Comparison of ENCODE assay signal across 2 cellular contexts in the genomic region with DNA sequence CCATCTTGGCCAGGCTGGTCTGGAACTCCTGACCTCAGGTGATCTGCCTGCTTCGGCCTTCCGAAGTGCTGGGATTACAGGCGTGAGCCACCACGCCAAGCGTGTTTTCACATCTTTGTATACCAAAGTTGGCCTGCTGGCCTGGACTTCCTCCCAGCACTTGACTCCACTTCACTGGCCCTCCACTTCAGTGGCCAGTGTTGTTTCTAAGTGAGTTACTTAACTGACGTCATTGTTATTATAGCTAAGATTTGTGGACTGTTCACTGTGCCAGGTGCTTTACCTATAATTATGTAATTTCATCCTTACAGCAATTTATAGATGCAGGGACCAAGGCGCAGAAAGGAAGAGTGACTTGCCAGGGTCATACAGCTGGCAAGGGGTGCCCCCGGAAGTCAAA.
TF ChIP-seq lines count a peak whose summit lies in the region.

No MANE protein-coding gene starts in this region.

TF ChIP-seq in IMR-90, 13 proteins besides CTCF, POLR2A, EP300 and RAD21:
- TF ChIP-seq, protein P1, sequence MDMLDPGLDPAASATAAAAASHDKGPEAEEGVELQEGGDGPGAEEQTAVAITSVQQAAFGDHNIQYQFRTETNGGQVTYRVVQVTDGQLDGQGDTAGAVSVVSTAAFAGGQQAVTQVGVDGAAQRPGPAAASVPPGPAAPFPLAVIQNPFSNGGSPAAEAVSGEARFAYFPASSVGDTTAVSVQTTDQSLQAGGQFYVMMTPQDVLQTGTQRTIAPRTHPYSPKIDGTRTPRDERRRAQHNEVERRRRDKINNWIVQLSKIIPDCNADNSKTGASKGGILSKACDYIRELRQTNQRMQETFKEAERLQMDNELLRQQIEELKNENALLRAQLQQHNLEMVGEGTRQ (IDR thresholded peaks at IDR 0.05; ENCODE audit: low read depth, low read length), result no peak
- no peak for TF ChIP-seq SMC3 (IDR thresholded peaks at IDR 0.05; ENCODE audit: low read depth, low read length)
- no peak for TF ChIP-seq RCOR1 (IDR thresholded peaks at IDR 0.05; ENCODE audit: insufficient replicate concordance, low read length)
- TF ChIP-seq RFX5 (IDR thresholded peaks at IDR 0.05; ENCODE audit: low read depth, low read length), result no peak
- TF ChIP-seq MXI1 (IDR thresholded peaks at IDR 0.05; ENCODE audit: borderline replicate concordance, low read depth, low read length), result no peak
- no peak for TF ChIP-seq CHD1 (IDR thresholded peaks at IDR 0.05; ENCODE audit: low read depth, low read length)

TF ChIP-seq in K562, 482 proteins besides CTCF, POLR2A, EP300 and RAD21:
- TF ChIP-seq KLF16 (IDR thresholded peaks at IDR 0.05), result no peak
- TF ChIP-seq TAF7 (tag; IDR thresholded peaks at IDR 0.05), result no peak
- no peak for TF ChIP-seq ZNF354B (CRISPR knock-in tag; IDR thresholded peaks at IDR 0.05)
- no peak for TF ChIP-seq NUFIP1 (IDR thresholded peaks at IDR 0.05; ENCODE audit: partially characterized antibody)
- TF ChIP-seq CC2D1A (IDR thresholded peaks at IDR 0.05), result no peak
- TF ChIP-seq, protein P2, sequence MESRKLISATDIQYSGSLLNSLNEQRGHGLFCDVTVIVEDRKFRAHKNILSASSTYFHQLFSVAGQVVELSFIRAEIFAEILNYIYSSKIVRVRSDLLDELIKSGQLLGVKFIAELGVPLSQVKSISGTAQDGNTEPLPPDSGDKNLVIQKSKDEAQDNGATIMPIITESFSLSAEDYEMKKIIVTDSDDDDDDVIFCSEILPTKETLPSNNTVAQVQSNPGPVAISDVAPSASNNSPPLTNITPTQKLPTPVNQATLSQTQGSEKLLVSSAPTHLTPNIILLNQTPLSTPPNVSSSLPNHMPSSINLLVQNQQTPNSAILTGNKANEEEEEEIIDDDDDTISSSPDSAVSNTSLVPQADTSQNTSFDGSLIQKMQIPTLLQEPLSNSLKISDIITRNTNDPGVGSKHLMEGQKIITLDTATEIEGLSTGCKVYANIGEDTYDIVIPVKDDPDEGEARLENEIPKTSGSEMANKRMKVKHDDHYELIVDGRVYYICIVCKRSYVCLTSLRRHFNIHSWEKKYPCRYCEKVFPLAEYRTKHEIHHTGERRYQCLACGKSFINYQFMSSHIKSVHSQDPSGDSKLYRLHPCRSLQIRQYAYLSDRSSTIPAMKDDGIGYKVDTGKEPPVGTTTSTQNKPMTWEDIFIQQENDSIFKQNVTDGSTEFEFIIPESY (CRISPR knock-in tag; IDR thresholded peaks at IDR 0.05), result no peak
- TF ChIP-seq, protein P3, sequence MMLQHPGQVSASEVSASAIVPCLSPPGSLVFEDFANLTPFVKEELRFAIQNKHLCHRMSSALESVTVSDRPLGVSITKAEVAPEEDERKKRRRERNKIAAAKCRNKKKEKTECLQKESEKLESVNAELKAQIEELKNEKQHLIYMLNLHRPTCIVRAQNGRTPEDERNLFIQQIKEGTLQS (IDR thresholded peaks at IDR 0.05), result peak; percentile 15; the same call in 1 of the 2 replicates
- TF ChIP-seq, protein P3 (CRISPR knock-in tag; conservative IDR thresholded peaks at IDR 0.05), result no peak
- TF ChIP-seq MAFG (tag; conservative IDR thresholded peaks at IDR 0.05), result no peak
- TF ChIP-seq MBD2 (IDR thresholded peaks at IDR 0.05; ENCODE audit: borderline replicate concordance, low read depth), result no peak
- TF ChIP-seq NFRKB (IDR thresholded peaks at IDR 0.05; ENCODE audit: low read depth), result no peak
- peak; percentile 17; the same call in 1 of the 2 replicates for TF ChIP-seq ATF7 (IDR thresholded peaks at IDR 0.05)
- no peak for TF ChIP-seq FOXJ3 (CRISPR knock-in tag; IDR thresholded peaks at IDR 0.05)
- no peak for TF ChIP-seq CREBBP (IDR thresholded peaks at IDR 0.05; ENCODE audit: low read depth, low read length)
- TF ChIP-seq SRSF7 (optimal IDR thresholded peaks at IDR 0.05; ENCODE audit: low read depth, low read length), result no peak
- TF ChIP-seq NFE2L1 (tag; IDR thresholded peaks at IDR 0.05; ENCODE audit: borderline replicate concordance, low read depth), result no peak
- TF ChIP-seq ZNF197 (CRISPR knock-in tag; IDR thresholded peaks at IDR 0.05; ENCODE audit: low read depth), result no peak
